In the genomic region with DNA sequence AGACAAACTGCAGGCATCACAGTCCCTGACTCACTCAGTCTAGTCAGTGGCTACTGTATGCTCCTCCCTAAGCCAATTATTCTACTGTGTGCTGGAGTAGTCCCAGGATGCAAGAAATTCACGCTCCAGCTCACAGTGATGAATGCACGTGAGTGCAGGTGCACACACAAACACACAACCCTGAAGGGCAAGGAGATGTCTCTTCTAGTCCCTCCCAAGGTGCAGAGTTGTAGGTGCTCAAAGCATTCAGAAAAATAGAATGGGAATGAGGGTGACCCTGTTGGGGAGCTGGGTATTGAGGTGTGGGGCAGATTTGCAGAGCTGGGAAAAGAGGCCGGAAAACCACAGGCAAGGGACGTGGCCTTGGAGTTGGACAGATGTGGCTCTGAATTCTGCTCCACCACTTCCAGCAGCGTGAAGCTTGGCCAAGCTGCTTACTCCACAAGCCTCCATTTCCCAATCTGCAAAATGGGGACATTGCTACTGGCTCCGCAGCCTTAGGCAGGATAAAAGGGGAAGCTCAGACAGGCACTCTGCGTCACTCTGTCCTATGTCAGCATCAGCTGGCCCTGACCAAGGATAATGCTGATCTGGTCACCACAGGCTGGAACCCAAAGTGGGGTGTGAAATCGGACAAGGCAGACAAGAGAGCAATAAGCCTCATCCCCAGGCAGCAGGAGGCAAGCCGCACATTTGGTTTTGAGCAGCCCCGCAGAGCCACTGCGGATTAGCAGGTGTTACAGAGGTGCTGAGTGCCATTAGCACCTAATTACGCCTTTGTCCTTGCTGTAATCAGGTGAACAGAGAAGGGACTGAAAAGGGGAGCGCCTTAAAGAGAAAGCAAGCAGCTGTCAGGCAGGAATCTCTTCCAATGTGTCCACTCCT, we compare ENCODE assay signal across 12 cellular contexts. TPM values are rescaled to one million over a fixed set of nuclear protein-coding genes. Genes with fewer than 3 reads are reported as not detected.
A peak's percentile ranks its signal among the peaks of the same experiment; 100 is the strongest.
DNase-seq lines count a peak whose midpoint lies in the region; ATAC-seq and TF ChIP-seq lines count a peak whose summit lies in the region.
"Had no signal": no experiment of that assay in that cellular context is flagged by ENCODE, and none has a peak within 500 bp of the region (broad histone marks: within the 10 kb centered on the region; RNA-seq: fewer than 3 reads in every experiment).

No MANE protein-coding gene starts in this region.

- H3K4me3 Mint-ChIP-seq in activated naive CD4-positive, alpha-beta T cell treated with anti-CD3 and anti-CD28 coated beads, Interleukin-2, amount 10 ng/mL, durations not matched to agents 7 days and 5 days: no peak overlapping the region
- H3K4me3 Mint-ChIP-seq in WTC11: no peak overlapping the region
- H3K4me3 Mint-ChIP-seq: effector memory CD8-positive, alpha-beta T cell had no signal

- CTCF ChIA-PET in activated naive CD4-positive, alpha-beta T cell treated with anti-CD3 and anti-CD28 coated beads, Interleukin-2, amount 10 ng/mL, durations not matched to agents 7 days and 5 days (lab: Charles Lee): no interaction called here
- CTCF ChIA-PET in WTC11 (lab: Charles Lee): interaction anchor here (0.8 to 2.5 kb wide), 5 partner anchors 22 to 160 kb away, joined by 3 to 11 read pairs (median 3); no protein-coding TSS in a partner anchor

- H4K91ac ChIP-seq in neuronal stem cell (ENCODE audit: low read depth, low read length, poor library complexity): no peak overlapping the region

- H3K4me1 Mint-ChIP-seq in activated naive CD4-positive, alpha-beta T cell treated with anti-CD3 and anti-CD28 coated beads, Interleukin-2, amount 10 ng/mL, durations not matched to agents 7 days and 5 days: peaks cover 77% of the 10 kb centered on the region
- peaks cover 49% of the 10 kb centered on the region for H3K4me1 Mint-ChIP-seq in WTC11

- TF ChIP-seq CTCF in WTC11 (IDR thresholded peaks at IDR 0.05): no peak; the same call in 1 of the 2 replicates
- TF ChIP-seq CTCF in lower lobe of right lung (IDR thresholded peaks at IDR 0.05): no peak

- H3K36me3 ChIP-seq in neuronal stem cell (replicated peaks in 1 of 2; ENCODE audit: control insufficient read depth in 2 of 2, insufficient read depth in 2 of 2, low read length in 2 of 2): no peaks in the 10 kb centered on the region
- no peaks in the 10 kb centered on the region for H3K36me3 ChIP-seq in lower lobe of right lung
- H3K36me3 ChIP-seq: right atrium auricular region, thoracic aorta had no signal

- H3K27ac ChIP-seq in neuronal stem cell (replicated peaks; ENCODE audit: low read length) (no peak overlapping the region), lower lobe of right lung (no peak overlapping the region)
- H3K27ac ChIP-seq: right atrium auricular region, thoracic aorta had no signal

- no peak overlapping the region for H2BK120ac ChIP-seq in neuronal stem cell (ENCODE audit: low read depth, low read length)

- no peaks in the 10 kb centered on the region for H3K27me3 ChIP-seq in neuronal stem cell (ENCODE audit: control insufficient read depth in 3 of 3, insufficient read depth in 3 of 3, low read depth in 1 of 3, low read length in 3 of 3)
- no peaks in the 10 kb centered on the region for H3K27me3 ChIP-seq in lower lobe of right lung (ENCODE audit: low read depth)
- H3K27me3 ChIP-seq: right atrium auricular region had no signal

- no peak overlapping the region for H3K14ac ChIP-seq in neuronal stem cell (ENCODE audit: low read length)

- POLR2A ChIA-PET in WTC11 (lab: Charles Lee): no interaction called here

- no peak overlapping the region for H3K18ac ChIP-seq in neuronal stem cell (ENCODE audit: low read length)

- no peak overlapping the region for H2BK5ac ChIP-seq in neuronal stem cell (ENCODE audit: low read length)

- peaks cover 23% of the 10 kb centered on the region for H3K79me1 ChIP-seq in neuronal stem cell (ENCODE audit: low read depth, low read length)

- no peak overlapping the region for H2AFZ ChIP-seq in neuronal stem cell (ENCODE audit: low read length)

- peaks cover 7 to 26% of the 10 kb centered on the region in 2 donors for H3K4me1 ChIP-seq in neuronal stem cell (ENCODE audit: control insufficient read depth in 2 of 2, insufficient read depth in 1 of 2, low read depth in 1 of 2, low read length in 2 of 2)
- peaks cover 23% of the 10 kb centered on the region for H3K4me1 ChIP-seq in lower lobe of right lung

- H2AK5ac ChIP-seq in neuronal stem cell (ENCODE audit: low read depth, low read length): no peak overlapping the region

- H3K9me3 Mint-ChIP-seq in activated naive CD4-positive, alpha-beta T cell treated with anti-CD3 and anti-CD28 coated beads, Interleukin-2, amount 10 ng/mL, durations not matched to agents 7 days and 5 days: no peaks in the 10 kb centered on the region
- H3K9me3 Mint-ChIP-seq in activated naive CD4-positive, alpha-beta T cell treated with anti-CD3 and anti-CD28 coated beads, Interleukin-2, amount 50 U/mL, for 72 hours: no peaks in the 10 kb centered on the region
- H3K9me3 Mint-ChIP-seq in WTC11: no peaks in the 10 kb centered on the region
- H3K9me3 Mint-ChIP-seq: effector memory CD8-positive, alpha-beta T cell had no signal

- intact Hi-C loops in lower lobe of right lung (cut with DNase I): no loop called here

- no peak for DNase-seq in activated naive CD4-positive, alpha-beta T cell treated with anti-CD3 and anti-CD28 coated beads, Interleukin-2, amount 10 ng/mL, durations not matched to agents 7 days and 5 days
- no peak for DNase-seq in activated naive CD4-positive, alpha-beta T cell treated with anti-CD3 and anti-CD28 coated beads, Interleukin-2, amount 50 U/mL, for 72 hours (ENCODE audit: low spot score in 2 of 2)
- DNase-seq in NCI-H2081 treated with DMSO at 0.1 percent for 48 hours (lab: John Stamatoyannopoulos, UW) (peak; percentile 74), WTC11 (ENCODE audit: low spot score) (no peak), neuronal stem cell (ENCODE audit: low spot score) (no peak), anterior cingulate cortex (lab: John Stamatoyannopoulos, UW) (no peak), lower lobe of right lung (no peak), nucleus accumbens (lab: John Stamatoyannopoulos, UW) (no peak)
- DNase-seq: ACHN; effector memory CD8-positive, alpha-beta T cell had no signal

- no CpG with 5 or more reads among the region's 13 CpGs for WGBS in neuronal stem cell (ENCODE audit: extremely low coverage in 2 of 2, insufficient read length in 2 of 2, insufficient replicate concordance in 1 of 2), 2 donors

- H3K36me3 Mint-ChIP-seq in activated naive CD4-positive, alpha-beta T cell treated with anti-CD3 and anti-CD28 coated beads, Interleukin-2, amount 10 ng/mL, durations not matched to agents 7 days and 5 days: peaks cover 14% of the 10 kb centered on the region
- H3K36me3 Mint-ChIP-seq in activated naive CD4-positive, alpha-beta T cell treated with anti-CD3 and anti-CD28 coated beads, Interleukin-2, amount 50 U/mL, for 72 hours: peaks cover 0 to 10% of the 10 kb centered on the region in 2 donors
- H3K36me3 Mint-ChIP-seq in WTC11: no peaks in the 10 kb centered on the region

- no peak overlapping the region for H3K23ac ChIP-seq in neuronal stem cell (ENCODE audit: low read depth, low read length, poor library complexity)

- H3K9ac ChIP-seq in neuronal stem cell (ENCODE audit: low read depth, low read length, poor library complexity): peak overlapping the region; percentile 39

- no peak overlapping the region for H2BK12ac ChIP-seq in neuronal stem cell (ENCODE audit: low read length)

- H3K4me2 ChIP-seq in neuronal stem cell (ENCODE audit: insufficient read depth, low read length, poor library complexity, severe bottlenecking): no peak overlapping the region

- no peak overlapping the region for H2BK15ac ChIP-seq in neuronal stem cell (ENCODE audit: low read length)

- no peaks in the 10 kb centered on the region for H3K9me3 ChIP-seq in neuronal stem cell (replicated peaks in 1 of 2; ENCODE audit: control insufficient read depth in 2 of 2, insufficient read depth in 1 of 2, low read depth in 1 of 2, low read length in 2 of 2)
- H3K9me3 ChIP-seq in lower lobe of right lung: no peaks in the 10 kb centered on the region
- H3K9me3 ChIP-seq: right atrium auricular region, thoracic aorta had no signal

- H3K27me3 Mint-ChIP-seq in activated naive CD4-positive, alpha-beta T cell treated with anti-CD3 and anti-CD28 coated beads, Interleukin-2, amount 10 ng/mL, durations not matched to agents 7 days and 5 days: peaks cover 8% of the 10 kb centered on the region
- no peaks in the 10 kb centered on the region for H3K27me3 Mint-ChIP-seq in WTC11 (ENCODE audit: low read depth)
- H3K27me3 Mint-ChIP-seq: effector memory CD8-positive, alpha-beta T cell had no signal

- H3K4ac ChIP-seq in neuronal stem cell (ENCODE audit: low read length): no peak overlapping the region

- no peak overlapping the region for H3K4me3 ChIP-seq in neuronal stem cell (ENCODE audit: low read length in 2 of 2)
- no peak overlapping the region for H3K4me3 ChIP-seq in lower lobe of right lung
- H3K4me3 ChIP-seq: right atrium auricular region, thoracic aorta had no signal

- H4K8ac ChIP-seq in neuronal stem cell (ENCODE audit: low read depth, low read length): no peak overlapping the region

- no peak for ATAC-seq in activated naive CD4-positive, alpha-beta T cell treated with anti-CD3 and anti-CD28 coated beads, Interleukin-2, amount 50 U/mL, for 72 hours
- no peak for ATAC-seq in WTC11
- no peak for ATAC-seq in lower lobe of right lung
- ATAC-seq: effector memory CD8-positive, alpha-beta T cell had no signal

- H3K27ac Mint-ChIP-seq in activated naive CD4-positive, alpha-beta T cell treated with anti-CD3 and anti-CD28 coated beads, Interleukin-2, amount 10 ng/mL, durations not matched to agents 7 days and 5 days: peak overlapping the region; percentile 97
- H3K27ac Mint-ChIP-seq in activated naive CD4-positive, alpha-beta T cell treated with anti-CD3 and anti-CD28 coated beads, Interleukin-2, amount 50 U/mL, for 72 hours: peak overlapping the region in 1 of 2 donors; percentile 7
- no peak overlapping the region; the same call in 1 of the 2 replicates for H3K27ac Mint-ChIP-seq in WTC11

TF ChIP-seq in WTC11, 78 proteins besides CTCF, POLR2A, EP300 and RAD21 (continues in another document):
- TF ChIP-seq CREM (CRISPR knock-in tag; IDR thresholded peaks at IDR 0.05): no peak

RNA-seq across cellular contexts. Expression of gene SDK2, which starts 54.9 kb away (rescaled TPM):
- 1 to 10 TPM in 1 of 2 donors, under 1 TPM in 1; 0.66 to 1.5 TPM for total RNA-seq in activated naive CD4-positive, alpha-beta T cell treated with anti-CD3 and anti-CD28 coated beads, Interleukin-2, amount 50 U/mL, for 72 hours
- total RNA-seq in WTC11 (2021) (13.5 to 14.8 TPM (median 14.3 TPM) in 3 replicates), lower lobe of right lung (1.4 TPM)
- 31.6 TPM for polyA plus RNA-seq in neuronal stem cell (2013, experiment 1 of 2)
- 34.6 TPM for polyA plus RNA-seq in neuronal stem cell (2013, experiment 2 of 2)
